9 cellular contexts compared by ENCODE assay signal in the genomic region with DNA sequence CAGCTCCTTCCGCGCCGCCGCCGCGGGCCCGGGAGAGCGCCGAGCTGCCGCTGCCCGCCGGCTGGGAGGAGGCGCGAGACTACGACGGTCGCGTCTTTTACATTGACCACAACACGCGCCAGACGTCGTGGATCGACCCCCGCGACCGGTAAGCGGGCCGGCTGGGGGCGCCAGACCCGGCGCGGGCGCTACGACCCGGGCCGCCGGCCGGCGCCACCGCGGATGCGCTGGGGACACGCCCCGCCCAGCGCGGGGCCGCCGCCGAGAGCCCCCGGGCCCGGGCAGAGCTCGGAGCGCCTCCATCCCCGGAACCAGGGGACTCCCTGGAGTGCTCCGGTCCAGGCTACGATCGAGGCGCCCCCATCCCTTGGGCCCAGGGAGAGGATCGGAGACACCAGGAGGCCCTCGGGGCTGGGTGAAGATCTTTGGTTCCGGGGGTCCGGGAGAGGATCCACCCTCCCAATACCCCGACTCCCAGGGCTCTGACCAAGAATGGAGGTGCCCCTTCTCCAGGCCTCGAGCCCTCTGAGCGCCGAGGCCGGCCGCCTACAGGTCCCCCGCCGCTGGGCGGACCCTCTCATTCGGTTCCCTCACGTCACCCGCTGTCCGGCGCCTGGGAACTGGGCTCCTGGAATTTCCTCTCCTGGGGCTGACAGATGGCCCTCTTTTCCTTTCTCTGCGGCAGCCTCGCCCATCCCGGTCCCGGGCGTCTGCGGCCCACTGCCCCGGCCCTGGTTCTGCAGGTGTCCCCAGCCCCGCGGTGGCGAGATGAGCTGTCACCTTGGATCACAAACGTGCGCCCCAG. TPM values are rescaled to one million over a fixed set of nuclear protein-coding genes. Genes with fewer than 3 reads are reported as not detected.
DNase-seq lines count a peak whose midpoint lies in the region; ATAC-seq and TF ChIP-seq lines count a peak whose summit lies in the region.
"Had no signal": no experiment of that assay in that cellular context is flagged by ENCODE, and none has a peak within 500 bp of the region (broad histone marks: within the 10 kb centered on the region; RNA-seq: fewer than 3 reads in every experiment).

No MANE protein-coding gene starts in this region.

- peaks cover 27% of the 10 kb centered on the region for H3K4me1 Mint-ChIP-seq in activated CD4-positive, alpha-beta T cell treated with anti-CD3 and anti-CD28 coated beads, Interleukin-2, amount 10 ng/mL, durations not matched to agents 24 days and 14 days

- H3K9ac ChIP-seq in Karpas-422 (ENCODE audit: low read length), result no peak overlapping the region

- peak overlapping the region; percentile 41 to 83 (median 76) for H3K27ac ChIP-seq in body of pancreas
- peak overlapping the region; percentile 38 for H3K27ac ChIP-seq in layer of hippocampus (ENCODE audit: low read depth, low read length)
- no peak overlapping the region for H3K27ac ChIP-seq in Karpas-422 (ENCODE audit: low read length)

- H3K4me1 ChIP-seq in body of pancreas (no peaks in the 10 kb centered on the region), Karpas-422 (ENCODE audit: low read length) (no peaks in the 10 kb centered on the region)

- H3K9me3 ChIP-seq in body of pancreas, result no peaks in the 10 kb centered on the region
- no peaks in the 10 kb centered on the region for H3K9me3 ChIP-seq in Karpas-422 (ENCODE audit: low read length)

- ATAC-seq in body of pancreas (peak; percentile 24), GM18517 (IDR thresholded peaks at IDR 0.05; ENCODE audit: unreplicated experiment) (no peak)
- ATAC-seq in stimulated activated naive CD8-positive, alpha-beta T cell treated with anti-CD3 and anti-CD28 coated beads, Interleukin-15, Interleukin-2, amounts not matched to agents 100 U/mL and 50 U/mL, for 24 hours, result no peak

- WGBS in body of pancreas, 2 donors, result 0 to 15% methylated on average over 4 to 11 of the region's 88 CpGs

- H3K4me3 Mint-ChIP-seq in activated CD4-positive, alpha-beta T cell treated with anti-CD3 and anti-CD28 coated beads, Interleukin-2, amount 10 ng/mL, durations not matched to agents 24 days and 14 days, result peak overlapping the region; percentile 82

- no peak overlapping the region for H3K4me2 ChIP-seq in Karpas-422 (ENCODE audit: low read depth, low read length, poor library complexity, severe bottlenecking)

- no peaks in the 10 kb centered on the region for H3K36me3 ChIP-seq in body of pancreas (replicated peaks in 1 of 2; ENCODE audit: insufficient read depth in 1 of 2, low read depth in 2 of 2)
- no peaks in the 10 kb centered on the region for H3K36me3 ChIP-seq in Karpas-422 (ENCODE audit: insufficient read depth, low read length)

- H3K9me2 ChIP-seq in Karpas-422 (replicated peaks; ENCODE audit: insufficient read depth, low read length), result no peaks in the 10 kb centered on the region

- H4K20me1 ChIP-seq in Karpas-422 (ENCODE audit: insufficient read depth, low read depth, low read length), result no peaks in the 10 kb centered on the region

- TF ChIP-seq POLR2A in body of pancreas (IDR thresholded peaks at IDR 0.05), result peak in 2 of 3 donors; percentile 36 to 42

- H3K27me3 ChIP-seq in body of pancreas (no peaks in the 10 kb centered on the region), layer of hippocampus (ENCODE audit: control insufficient read depth, insufficient read depth, low read length) (no peaks in the 10 kb centered on the region), Karpas-422 (ENCODE audit: low read length) (no peaks in the 10 kb centered on the region)

- intact Hi-C loops in activated CD4-positive, alpha-beta T cell treated with anti-CD3 and anti-CD28 coated beads, Interleukin-2, amount 10 ng/mL, durations not matched to agents 24 days and 14 days (cut with micrococcal nuclease), result loop anchor here (2.0 kb wide), 1 partner anchor 19 kb away; no protein-coding TSS in a partner anchor
- intact Hi-C loops in body of pancreas (cut with DNase I), result no loop called here

- H3K9me3 Mint-ChIP-seq in activated CD4-positive, alpha-beta T cell treated with anti-CD3 and anti-CD28 coated beads, Interleukin-2, amount 10 ng/mL, durations not matched to agents 24 days and 14 days, result no peaks in the 10 kb centered on the region
- H3K9me3 Mint-ChIP-seq: activated naive CD4-positive, alpha-beta T cell treated with anti-CD3 and anti-CD28 coated beads, Interleukin-2, amount 50 U/mL, for 72 hours had no signal

- peaks cover 6% of the 10 kb centered on the region for H3K27me3 Mint-ChIP-seq in activated CD4-positive, alpha-beta T cell treated with anti-CD3 and anti-CD28 coated beads, Interleukin-2, amount 10 ng/mL, durations not matched to agents 24 days and 14 days

- DNase-seq in activated CD4-positive, alpha-beta T cell treated with anti-CD3 and anti-CD28 coated beads, Interleukin-2, amount 10 ng/mL, durations not matched to agents 24 days and 14 days, result peak; percentile 70
- no peak for DNase-seq in activated CD4-positive, alpha-beta T cell treated with anti-CD3 and anti-CD28 coated beads for 1 hour
- DNase-seq in KBM-7 (peak; percentile 36), body of pancreas (peak; percentile 40 to 47 (median 42)), Karpas-422 (no peak)
- DNase-seq in stimulated activated naive CD8-positive, alpha-beta T cell treated with anti-CD3 and anti-CD28 coated beads, Interleukin-15, Interleukin-2, amounts not matched to agents 100 U/mL and 50 U/mL, for 24 hours, result peak; percentile 17

- H3K4me3 ChIP-seq in body of pancreas, result peak overlapping the region; percentile 12 to 34
- H3K4me3 ChIP-seq in Karpas-422 (ENCODE audit: low read length), result no peak overlapping the region

- H3K79me2 ChIP-seq in Karpas-422 (ENCODE audit: low read length), result no peaks in the 10 kb centered on the region

- no peak overlapping the region for H2AFZ ChIP-seq in Karpas-422 (ENCODE audit: low read length)

- TF ChIP-seq CTCF in body of pancreas (IDR thresholded peaks at IDR 0.05), result peak in 1 of 7 experiments; percentile 31

- H3K36me3 Mint-ChIP-seq in activated CD4-positive, alpha-beta T cell treated with anti-CD3 and anti-CD28 coated beads, Interleukin-2, amount 10 ng/mL, durations not matched to agents 24 days and 14 days (ENCODE audit: low read depth), result peaks cover 9% of the 10 kb centered on the region

- in situ Hi-C loops in KBM-7 (cut with MboI; ENCODE audit: low pct_unique_long_range_greater_than_20kb, low sequenced_read_pairs), result no loop called here

- peak overlapping the region; percentile 72 for H3K27ac Mint-ChIP-seq in activated CD4-positive, alpha-beta T cell treated with anti-CD3 and anti-CD28 coated beads, Interleukin-2, amount 10 ng/mL, durations not matched to agents 24 days and 14 days

RNA-seq across cellular contexts. Expression of gene CLDN34, which starts 48.8 kb away (rescaled TPM):
- total RNA-seq in activated CD4-positive, alpha-beta T cell treated with anti-CD3 and anti-CD28 coated beads, Interleukin-2, amount 10 ng/mL, durations not matched to agents 24 days and 14 days, result not detected in 2 replicates
- total RNA-seq in body of pancreas, result 1 to 10 TPM in 1 of 2 donors, not detected in 1; 2.6 TPM
- total RNA-seq in Karpas-422 (2014; rRNA removed; shearing (Covaris generic); ENCODE audit: low replicate concordance), result not detected in 2 replicates
- total RNA-seq: activated naive CD4-positive, alpha-beta T cell treated with anti-CD3 and anti-CD28 coated beads, Interleukin-2, amount 50 U/mL, for 72 hours had no signal

Comparison
In these comparisons a context has a peak if more than half of its experiments do, and no peak if none do; other contexts are left out.
1. DNase-seq: peak in activated CD4-positive, alpha-beta T cell treated with anti-CD3 and anti-CD28 coated beads, Interleukin-2, amount 10 ng/mL, durations not matched to agents 24 days and 14 days (single experiment), KBM-7 (single experiment), body of pancreas (4 of 4) and stimulated activated naive CD8-positive, alpha-beta T cell treated with anti-CD3 and anti-CD28 coated beads, Interleukin-15, Interleukin-2, amounts not matched to agents 100 U/mL and 50 U/mL, for 24 hours (single experiment); none in activated CD4-positive, alpha-beta T cell treated with anti-CD3 and anti-CD28 coated beads for 1 hour (single experiment) and Karpas-422 (single experiment).